Comparison of ENCODE assay signal across 11 cellular contexts in genomic region chr3:59247402-59247841, GRCh38.
DNase-seq lines count a peak whose midpoint lies in the region; ATAC-seq and TF ChIP-seq lines count a peak whose summit lies in the region.
"Had no signal": no experiment of that assay in that cellular context is flagged by ENCODE, and none has a peak within 500 bp of the region (broad histone marks: within the 10 kb centered on the region; RNA-seq: fewer than 3 reads in every experiment).

No MANE protein-coding gene starts in this region.

- DNase-seq in GM12865 (ENCODE audit: low read depth) (peak; percentile 53), islet precursor cell (peak; percentile 78), GM03348 (ENCODE audit: low spot score) (no peak), D341Med (ENCODE audit: low spot score) (no peak)
- DNase-seq in activated CD4-positive, CD25-positive, alpha-beta regulatory T cell treated with anti-CD3 and anti-CD28 coated beads, Interleukin-2, amount 50 U/mL, for 72 hours: no peak
- DNase-seq: activated effector memory CD4-positive, alpha-beta T cell treated with Interleukin-2 at 50 U/mL for 16 hours; CD8-positive, alpha-beta memory T cell had no signal

- peak; percentile 68 for ATAC-seq in GM21381 (IDR thresholded peaks at IDR 0.05; ENCODE audit: unreplicated experiment)
- ATAC-seq in HG03521 (IDR thresholded peaks at IDR 0.05; ENCODE audit: unreplicated experiment): peak; percentile 64
- ATAC-seq in HG03342 (IDR thresholded peaks at IDR 0.05; ENCODE audit: unreplicated experiment): no peak

- no peak overlapping the region for H3K4me3 ChIP-seq in GM12865 (ENCODE audit: low read depth, low read length)
- H3K4me3 ChIP-seq: thoracic aorta had no signal

- no peak for TF ChIP-seq CTCF in GM12865 (IDR thresholded peaks at IDR 0.05; ENCODE audit: insufficient read depth, low read depth, low read length, missing control alignments)

Comparison
In these comparisons a context has a peak if more than half of its experiments do, and no peak if none do; other contexts are left out.
1. DNase-seq: peak in GM12865 (single experiment) and islet precursor cell (single experiment); none in activated CD4-positive, CD25-positive, alpha-beta regulatory T cell treated with anti-CD3 and anti-CD28 coated beads, Interleukin-2, amount 50 U/mL, for 72 hours (single experiment), GM03348 (single experiment) and D341Med (single experiment).